In the genomic region with DNA sequence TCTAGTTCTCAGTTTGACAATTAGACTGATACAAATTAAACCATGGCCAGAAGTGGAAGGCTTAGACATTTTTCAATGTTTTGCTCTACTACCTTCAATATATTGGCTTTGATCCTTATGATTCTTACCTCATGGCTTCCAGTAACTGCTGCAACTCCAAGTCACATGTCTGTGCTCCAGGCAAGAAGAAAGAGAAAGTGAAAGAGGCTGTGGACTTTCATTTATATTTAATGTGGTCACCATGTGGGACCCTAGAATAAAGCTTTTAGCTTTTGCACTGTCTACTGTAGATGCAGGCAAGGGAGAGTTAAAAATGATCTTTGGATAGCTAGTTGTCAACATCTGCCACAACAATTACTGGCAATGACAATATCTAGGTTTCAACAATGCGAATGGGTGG, we compare ENCODE assay signal across 25 cellular contexts.
A peak's percentile ranks its signal among the peaks of the same experiment; 100 is the strongest.
DNase-seq lines count a peak whose midpoint lies in the region; ATAC-seq and TF ChIP-seq lines count a peak whose summit lies in the region.
"Had no signal": no experiment of that assay in that cellular context is flagged by ENCODE, and none has a peak within 500 bp of the region (broad histone marks: within the 10 kb centered on the region; RNA-seq: fewer than 3 reads in every experiment).

No MANE protein-coding gene starts in this region.

- no peak overlapping the region for H3K4me3 Mint-ChIP-seq in activated naive CD4-positive, alpha-beta T cell treated with anti-CD3 and anti-CD28 coated beads for 36 hours
- H3K4me3 Mint-ChIP-seq: brain; CD4-positive, alpha-beta memory T cell; dendritic cell treated with granulocyte-macrophage colony-stimulating factor and Interleukin-4, amounts not matched to agents 40 ng/mL and 50 ng/mL, for 4 days; naive B cell had no signal

- no peak for TF ChIP-seq CTCF in fibroblast of pulmonary artery (IDR thresholded peaks at IDR 0.05; ENCODE audit: low read length, missing control alignments)

- peaks cover 2% of the 10 kb centered on the region for H3K9me3 Mint-ChIP-seq in activated naive CD4-positive, alpha-beta T cell treated with anti-CD3 and anti-CD28 coated beads for 36 hours
- H3K9me3 Mint-ChIP-seq: brain; dendritic cell treated with granulocyte-macrophage colony-stimulating factor and Interleukin-4, amounts not matched to agents 40 ng/mL and 50 ng/mL, for 4 days had no signal

- no peak overlapping the region for H3K27ac ChIP-seq in BLaER1 treated with 17β-estradiol and CSF1 and Interleukin-3, amounts not matched to agents 10 nM and 100 nM
- H3K27ac ChIP-seq in KOPT-K1 (ENCODE audit: low read depth, low read length, poor library complexity, severe bottlenecking), result peak overlapping the region; percentile 18
- H3K27ac ChIP-seq: lower lobe of right lung, pancreas, SK-N-MC, stomach had no signal

- no peaks in the 10 kb centered on the region for H3K36me3 Mint-ChIP-seq in activated naive CD4-positive, alpha-beta T cell treated with anti-CD3 and anti-CD28 coated beads for 36 hours (ENCODE audit: low read depth)
- H3K36me3 Mint-ChIP-seq: brain; CD4-positive, alpha-beta memory T cell; naive B cell had no signal

- H3K36me3 ChIP-seq in BLaER1 treated with 17β-estradiol and CSF1 and Interleukin-3, amounts not matched to agents 10 nM and 100 nM, result no peaks in the 10 kb centered on the region
- no peaks in the 10 kb centered on the region for H3K36me3 ChIP-seq in KOPT-K1 (ENCODE audit: insufficient read depth, low read length)
- H3K36me3 ChIP-seq: lower lobe of right lung, pancreas, stomach had no signal

- intact Hi-C loops in activated naive CD4-positive, alpha-beta T cell treated with anti-CD3 and anti-CD28 coated beads for 36 hours (cut with micrococcal nuclease), result no loop called here

- CTCF ChIA-PET in activated naive CD4-positive, alpha-beta T cell treated with anti-CD3 and anti-CD28 coated beads for 36 hours (lab: Charles Lee), result no interaction called here

- H3K4me1 ChIP-seq in BLaER1 treated with 17β-estradiol and CSF1 and Interleukin-3, amounts not matched to agents 10 nM and 100 nM, result peaks cover 0 to 20% (median 14%) of the 10 kb centered on the region in 10 experiments; a peak in 13 of 20 replicates
- H3K4me1 ChIP-seq: lower lobe of right lung, pancreas, stomach had no signal

- no peaks in the 10 kb centered on the region for H4K20me1 ChIP-seq in BLaER1 treated with 17β-estradiol and CSF1 and Interleukin-3, amounts not matched to agents 10 nM and 100 nM

- ATAC-seq in HG03469 (IDR thresholded peaks at IDR 0.05; ENCODE audit: unreplicated experiment) (no peak), HG02970 (IDR thresholded peaks at IDR 0.05; ENCODE audit: low FRiP score, unreplicated experiment) (no peak)
- ATAC-seq: lower lobe of right lung, PC-3 had no signal

- no peaks in the 10 kb centered on the region for H3K4me1 Mint-ChIP-seq in activated naive CD4-positive, alpha-beta T cell treated with anti-CD3 and anti-CD28 coated beads for 36 hours (ENCODE audit: low read depth)
- H3K4me1 Mint-ChIP-seq: brain; CD4-positive, alpha-beta memory T cell; naive B cell had no signal

- peak overlapping the region in 10 of 11 experiments; percentile 4 to 56 (median 18); a peak in 10 of 22 replicates for H3K4me2 ChIP-seq in BLaER1 treated with 17β-estradiol and CSF1 and Interleukin-3, amounts not matched to agents 10 nM and 100 nM

- no peak overlapping the region for H3K4me3 ChIP-seq in BLaER1 treated with 17β-estradiol and CSF1 and Interleukin-3, amounts not matched to agents 10 nM and 100 nM
- no peak overlapping the region for H3K4me3 ChIP-seq in fibroblast of pulmonary artery (replicated peaks; ENCODE audit: low read depth, low read length)
- H3K4me3 ChIP-seq: lower lobe of right lung, pancreas, SK-N-MC, stomach had no signal

- no peaks in the 10 kb centered on the region for H3K27me3 ChIP-seq in BLaER1 treated with 17β-estradiol and CSF1 and Interleukin-3, amounts not matched to agents 10 nM and 100 nM
- H3K27me3 ChIP-seq: pancreas, stomach had no signal

- no peaks in the 10 kb centered on the region for H3K9me3 ChIP-seq in BLaER1 treated with 17β-estradiol and CSF1 and Interleukin-3, amounts not matched to agents 10 nM and 100 nM (replicated peaks in 1 of 11)
- no peaks in the 10 kb centered on the region for H3K9me3 ChIP-seq in KOPT-K1 (ENCODE audit: insufficient read depth, low read length, poor library complexity, severe bottlenecking)
- H3K9me3 ChIP-seq: lower lobe of right lung, pancreas, stomach had no signal

- H3K27ac Mint-ChIP-seq in activated naive CD4-positive, alpha-beta T cell treated with anti-CD3 and anti-CD28 coated beads for 36 hours, result no peak overlapping the region
- H3K27ac Mint-ChIP-seq: brain; CD4-positive, alpha-beta memory T cell; dendritic cell treated with granulocyte-macrophage colony-stimulating factor and Interleukin-4, amounts not matched to agents 40 ng/mL and 50 ng/mL, for 4 days; naive B cell had no signal

- no peak overlapping the region for H3K9ac ChIP-seq in BLaER1 treated with 17β-estradiol and CSF1 and Interleukin-3, amounts not matched to agents 10 nM and 100 nM

- H3K27me3 Mint-ChIP-seq in activated naive CD4-positive, alpha-beta T cell treated with anti-CD3 and anti-CD28 coated beads for 36 hours (ENCODE audit: low read depth), result no peaks in the 10 kb centered on the region
- H3K27me3 Mint-ChIP-seq: brain; CD4-positive, alpha-beta memory T cell; dendritic cell treated with granulocyte-macrophage colony-stimulating factor and Interleukin-4, amounts not matched to agents 40 ng/mL and 50 ng/mL, for 4 days; naive B cell had no signal

- DNase-seq in amniotic epithelial cell (ENCODE audit: low read depth), result peak; percentile 20
- peak; percentile 37 for DNase-seq in fibroblast of pulmonary artery (ENCODE audit: low read depth)
- no peak for DNase-seq in SIG-M5 treated with dmso at 0.1 percent for 504 hours (lab: John Stamatoyannopoulos, UW; ENCODE audit: unreplicated experiment)
- DNase-seq in activated naive CD4-positive, alpha-beta T cell treated with anti-CD3 and anti-CD28 coated beads for 36 hours, result no peak
- DNase-seq: activated CD4-positive, alpha-beta T cell treated with anti-CD3 and anti-CD28 coated beads for 48 hours; activated naive CD4-positive, alpha-beta T cell treated with Interleukin-2 at 50 U/mL for 16 hours; CD4-positive, alpha-beta memory T cell; DMS53; H7; lower lobe of right lung; naive B cell; NCI-H1092 treated with DMSO at 0.1 percent for 48 hours; NCI-H2107; NCI-H524 treated with DMSO at 0.1 percent for 48 hours; pancreas; PC-3; stimulated activated CD4-positive, alpha-beta T cell treated with anti-CD3 and anti-CD28 coated beads, Interleukin-2, amount 100 ng/mL, for 24 hours; stomach had no signal

Comparison
In these comparisons a context has a peak if more than half of its experiments do, and no peak if none do; other contexts are left out.
1. DNase-seq: peak in amniotic epithelial cell (single experiment) and fibroblast of pulmonary artery (single experiment); none in SIG-M5 treated with dmso at 0.1 percent for 504 hours (single experiment) and activated naive CD4-positive, alpha-beta T cell treated with anti-CD3 and anti-CD28 coated beads for 36 hours (single experiment).